In genomic region chr5:170393958-170394357, GRCh38 we compare ENCODE assay signal across 16 cellular contexts. TPM values are rescaled to one million over a fixed set of nuclear protein-coding genes. Genes with fewer than 3 reads are reported as not detected.
DNase-seq lines count a peak whose midpoint lies in the region; ATAC-seq and TF ChIP-seq lines count a peak whose summit lies in the region.
"Had no signal": no experiment of that assay in that cellular context is flagged by ENCODE, and none has a peak within 500 bp of the region (broad histone marks: within the 10 kb centered on the region; RNA-seq: fewer than 3 reads in every experiment).

No MANE protein-coding gene starts in this region.

- no peak overlapping the region for H3K27ac Mint-ChIP-seq in T-helper 1 cell treated with Interleukin-12 subunit alpha and Interleukin-12 subunit beta and Interleukin-4 antibody, amounts not matched to agents 30 μg/mL and 1 μg/mL, for 36 hours
- peak overlapping the region in 2 of 8 donors; percentile 4 to 73 for H3K27ac Mint-ChIP-seq in CD8-positive, alpha-beta memory T cell
- H3K27ac Mint-ChIP-seq in WTC11 (0 out of 2 replicates have a peak overlapping the region, but pooled peaks have one; percentile 29), type B pancreatic cell (no peak overlapping the region)
- H3K27ac Mint-ChIP-seq in naive thymus-derived CD8-positive, alpha-beta T cell, result peak overlapping the region; percentile 29 to 86 (median 70)
- H3K27ac Mint-ChIP-seq: endodermal cell had no signal

- H3K4me2 ChIP-seq in OCI-LY7 (ENCODE audit: low read length), result no peak overlapping the region

- peak; percentile 8 for ATAC-seq in WTC11
- ATAC-seq in naive thymus-derived CD8-positive, alpha-beta T cell, result peak in 1 of 2 donors; percentile 41

- peaks cover 40% of the 10 kb centered on the region for H3K27me3 Mint-ChIP-seq in T-helper 1 cell treated with Interleukin-12 subunit alpha and Interleukin-12 subunit beta and Interleukin-4 antibody, amounts not matched to agents 30 μg/mL and 1 μg/mL, for 36 hours (ENCODE audit: low read depth)
- peaks cover 7 to 15% of the 10 kb centered on the region in 2 donors for H3K27me3 Mint-ChIP-seq in CD8-positive, alpha-beta memory T cell
- H3K27me3 Mint-ChIP-seq in WTC11 (ENCODE audit: low read depth) (no peaks in the 10 kb centered on the region; the same call in 1 of the 2 replicates), type B pancreatic cell (peaks cover 12% of the 10 kb centered on the region)
- peaks cover 0 to 1% (median 0%) of the 10 kb centered on the region in 5 donors for H3K27me3 Mint-ChIP-seq in naive thymus-derived CD8-positive, alpha-beta T cell

- no peaks in the 10 kb centered on the region for H3K9me3 ChIP-seq in CD8-positive, alpha-beta memory T cell (ENCODE audit: low read length)
- H3K9me3 ChIP-seq in OCI-LY7 (ENCODE audit: low read length), result no peaks in the 10 kb centered on the region

- no TSS peak for BruUV-seq in OCI-LY7 (replicated peaks; lab: Mats Ljungman, UMichigan)

- no peaks in the 10 kb centered on the region for H3K9me3 Mint-ChIP-seq in T-helper 1 cell treated with Interleukin-12 subunit alpha and Interleukin-12 subunit beta and Interleukin-4 antibody, amounts not matched to agents 30 μg/mL and 1 μg/mL, for 36 hours
- H3K9me3 Mint-ChIP-seq in CD8-positive, alpha-beta memory T cell, result no peaks in the 10 kb centered on the region
- H3K9me3 Mint-ChIP-seq in WTC11, result peaks cover 3% of the 10 kb centered on the region
- H3K9me3 Mint-ChIP-seq in naive thymus-derived CD8-positive, alpha-beta T cell, result no peaks in the 10 kb centered on the region
- H3K9me3 Mint-ChIP-seq in type B pancreatic cell, result no peaks in the 10 kb centered on the region
- H3K9me3 Mint-ChIP-seq: endodermal cell had no signal

- H3K36me3 ChIP-seq in CD8-positive, alpha-beta memory T cell (ENCODE audit: insufficient read depth, low read length), result no peaks in the 10 kb centered on the region
- no peaks in the 10 kb centered on the region for H3K36me3 ChIP-seq in OCI-LY7 (ENCODE audit: insufficient read depth, low read length)

- no peaks in the 10 kb centered on the region; the same call in 1 of the 2 replicates for H4K20me1 ChIP-seq in OCI-LY7 (ENCODE audit: insufficient read depth, low read length)

- H3K36me3 Mint-ChIP-seq in T-helper 1 cell treated with Interleukin-12 subunit alpha and Interleukin-12 subunit beta and Interleukin-4 antibody, amounts not matched to agents 30 μg/mL and 1 μg/mL, for 36 hours (ENCODE audit: low read depth), result no peaks in the 10 kb centered on the region
- H3K36me3 Mint-ChIP-seq in CD8-positive, alpha-beta memory T cell, result no peaks in the 10 kb centered on the region
- H3K36me3 Mint-ChIP-seq in WTC11 (no peaks in the 10 kb centered on the region), type B pancreatic cell (no peaks in the 10 kb centered on the region)
- no peaks in the 10 kb centered on the region for H3K36me3 Mint-ChIP-seq in naive thymus-derived CD8-positive, alpha-beta T cell

- no peaks in the 10 kb centered on the region for H3K79me2 ChIP-seq in OCI-LY7 (ENCODE audit: insufficient read depth, low read depth, low read length)

- H3K4me3 ChIP-seq in CD8-positive, alpha-beta memory T cell (ENCODE audit: low read length), result peak overlapping the region; percentile 19
- H3K4me3 ChIP-seq in OCI-LY7 (ENCODE audit: low read depth, low read length, poor library complexity, severe bottlenecking), result no peak overlapping the region

- TF ChIP-seq CTCF in WTC11 (IDR thresholded peaks at IDR 0.05) (no peak), type B pancreatic cell (conservative IDR thresholded peaks at IDR 0.05) (no peak), OCI-LY7 (conservative IDR thresholded peaks at IDR 0.05; ENCODE audit: low read length) (no peak)

- no peaks in the 10 kb centered on the region for H3K27me3 ChIP-seq in CD8-positive, alpha-beta memory T cell (ENCODE audit: insufficient read depth, low read length, poor library complexity, severe bottlenecking)

- no peak for DNase-seq in T-helper 1 cell
- DNase-seq in CD8-positive, alpha-beta memory T cell, result no peak
- no peak for DNase-seq in WTC11 (ENCODE audit: low spot score)
- DNase-seq in naive thymus-derived CD8-positive, alpha-beta T cell, result no peak
- no peak for DNase-seq in SHP77 (lab: John Stamatoyannopoulos, UW)
- no peak for DNase-seq in type B pancreatic cell (ENCODE audit: extremely low spot score, unreplicated experiment)
- DNase-seq in OCI-LY7 (ENCODE audit: low spot score), result no peak
- DNase-seq: caudate nucleus, endodermal cell, H7, Karpas-422, NCI-H1694 treated with DMSO at 0.1 percent for 48 hours, NCI-H748 treated with DMSO at 0.1 percent for 48 hours, Right ventricle myocardium superior had no signal

- H3K4me1 ChIP-seq in CD8-positive, alpha-beta memory T cell (ENCODE audit: insufficient read depth, low read length), result peaks cover 16% of the 10 kb centered on the region
- no peaks in the 10 kb centered on the region for H3K4me1 ChIP-seq in OCI-LY7 (ENCODE audit: insufficient read depth, low read length, poor library complexity, severe bottlenecking)

- POLR2A ChIA-PET in CD8-positive, alpha-beta memory T cell (lab: Charles Lee), result no interaction called here
- POLR2A ChIA-PET in WTC11 (lab: Charles Lee) (no interaction called here), OCI-LY7 (lab: Charles Lee) (no interaction called here)
- POLR2A ChIA-PET in naive thymus-derived CD8-positive, alpha-beta T cell (lab: Charles Lee), result no interaction called here

- H3K4me1 Mint-ChIP-seq in T-helper 1 cell treated with Interleukin-12 subunit alpha and Interleukin-12 subunit beta and Interleukin-4 antibody, amounts not matched to agents 30 μg/mL and 1 μg/mL, for 36 hours (ENCODE audit: low read depth), result peaks cover 11% of the 10 kb centered on the region
- H3K4me1 Mint-ChIP-seq in CD8-positive, alpha-beta memory T cell, result peaks cover 12 to 18% (median 17%) of the 10 kb centered on the region in 3 donors
- H3K4me1 Mint-ChIP-seq in WTC11, result peaks cover 80% of the 10 kb centered on the region
- H3K4me1 Mint-ChIP-seq in naive thymus-derived CD8-positive, alpha-beta T cell, result peaks cover 10 to 38% (median 26%) of the 10 kb centered on the region in 4 donors
- H3K4me1 Mint-ChIP-seq in type B pancreatic cell (ENCODE audit: unreplicated experiment), result peaks cover 30% of the 10 kb centered on the region

- CTCF ChIA-PET in CD8-positive, alpha-beta memory T cell (lab: Charles Lee), result no interaction called here
- CTCF ChIA-PET in WTC11 (lab: Charles Lee) (interaction anchor here (0.7 to 2.4 kb wide), 4 partner anchors 10 to 232 kb away, joined by 3 to 14 read pairs (median 3); no protein-coding TSS in a partner anchor), OCI-LY7 (lab: Charles Lee; ENCODE audit: unreplicated experiment) (no interaction called here)

- no peak overlapping the region for H2AFZ ChIP-seq in OCI-LY7 (ENCODE audit: low read length)

- H3K9me2 ChIP-seq in OCI-LY7 (ENCODE audit: insufficient read depth, low read length), result no peaks in the 10 kb centered on the region

- H3K27ac ChIP-seq in CD8-positive, alpha-beta memory T cell (ENCODE audit: low read depth, low read length), result no peak overlapping the region
- H3K27ac ChIP-seq in OCI-LY7 (ENCODE audit: low read depth, low read length, poor library complexity, severe bottlenecking), result no peak overlapping the region

- intact Hi-C loops in OCI-LY7 (cut with micrococcal nuclease; ENCODE audit: unreplicated experiment), result no loop called here

- peak overlapping the region; percentile 2 for H3K4me3 Mint-ChIP-seq in T-helper 1 cell treated with Interleukin-12 subunit alpha and Interleukin-12 subunit beta and Interleukin-4 antibody, amounts not matched to agents 30 μg/mL and 1 μg/mL, for 36 hours
- H3K4me3 Mint-ChIP-seq in CD8-positive, alpha-beta memory T cell, result peak overlapping the region in 1 of 7 donors; percentile 47
- no peak overlapping the region for H3K4me3 Mint-ChIP-seq in WTC11
- peak overlapping the region in 9 of 10 donors; percentile 26 to 78 (median 65) for H3K4me3 Mint-ChIP-seq in naive thymus-derived CD8-positive, alpha-beta T cell
- H3K4me3 Mint-ChIP-seq in type B pancreatic cell, result no peak overlapping the region
- H3K4me3 Mint-ChIP-seq: endodermal cell had no signal

TF ChIP-seq in WTC11, 78 proteins besides CTCF, POLR2A, EP300 and RAD21 (continues in another document):
- TF ChIP-seq ZNF671 (CRISPR knock-in tag; IDR thresholded peaks at IDR 0.05), result no peak
- no peak; the same call in 1 of the 2 replicates for TF ChIP-seq FOXP1 (CRISPR knock-in tag; IDR thresholded peaks at IDR 0.05; ENCODE audit: borderline replicate concordance)
- TF ChIP-seq TEAD4 (CRISPR knock-in tag; IDR thresholded peaks at IDR 0.05), result no peak
- no peak for TF ChIP-seq ZNF423 (CRISPR knock-in tag; IDR thresholded peaks at IDR 0.05)
- no peak for TF ChIP-seq USF2 (CRISPR knock-in tag; IDR thresholded peaks at IDR 0.05)

RNA-seq across cellular contexts. Expression of gene KCNMB1, which starts 4.8 kb away (rescaled TPM):
- not detected for total RNA-seq in CD8-positive, alpha-beta memory T cell
- not detected for polyA plus RNA-seq in CD8-positive, alpha-beta memory T cell
- total RNA-seq in WTC11 (2021) (0.16 to 0.24 TPM (median 0.21 TPM) in 3 replicates), type B pancreatic cell (ENCODE audit: low replicate concordance) (0.12 and 0.34 TPM in 2 replicates), OCI-LY7 (2022) (not detected in 2 replicates)
- not detected for total RNA-seq in naive thymus-derived CD8-positive, alpha-beta T cell
- under 1 TPM in 1 of 3 donors, not detected in 2; 0.06 TPM for polyA plus RNA-seq in naive thymus-derived CD8-positive, alpha-beta T cell
- total RNA-seq in OCI-LY7 (2014; rRNA removed; shearing (Covaris generic)), result not detected in 2 replicates
- total RNA-seq: activated CD8-positive, alpha-beta memory T cell treated with anti-CD3 and anti-CD28 coated beads for 36 hours had no signal

Comparison
In these comparisons a context has a peak if more than half of its experiments do, and no peak if none do; other contexts are left out.
1. H3K27ac Mint-ChIP-seq: peak in WTC11 (single experiment) and naive thymus-derived CD8-positive, alpha-beta T cell (10 of 10); none in T-helper 1 cell treated with Interleukin-12 subunit alpha and Interleukin-12 subunit beta and Interleukin-4 antibody, amounts not matched to agents 30 μg/mL and 1 μg/mL, for 36 hours (single experiment) and type B pancreatic cell (single experiment).
2. H3K4me3 Mint-ChIP-seq: peak in T-helper 1 cell treated with Interleukin-12 subunit alpha and Interleukin-12 subunit beta and Interleukin-4 antibody, amounts not matched to agents 30 μg/mL and 1 μg/mL, for 36 hours (single experiment) and naive thymus-derived CD8-positive, alpha-beta T cell (9 of 10); none in WTC11 (single experiment) and type B pancreatic cell (single experiment).